ENCODE assay signal across 8 cellular contexts in the genomic region with DNA sequence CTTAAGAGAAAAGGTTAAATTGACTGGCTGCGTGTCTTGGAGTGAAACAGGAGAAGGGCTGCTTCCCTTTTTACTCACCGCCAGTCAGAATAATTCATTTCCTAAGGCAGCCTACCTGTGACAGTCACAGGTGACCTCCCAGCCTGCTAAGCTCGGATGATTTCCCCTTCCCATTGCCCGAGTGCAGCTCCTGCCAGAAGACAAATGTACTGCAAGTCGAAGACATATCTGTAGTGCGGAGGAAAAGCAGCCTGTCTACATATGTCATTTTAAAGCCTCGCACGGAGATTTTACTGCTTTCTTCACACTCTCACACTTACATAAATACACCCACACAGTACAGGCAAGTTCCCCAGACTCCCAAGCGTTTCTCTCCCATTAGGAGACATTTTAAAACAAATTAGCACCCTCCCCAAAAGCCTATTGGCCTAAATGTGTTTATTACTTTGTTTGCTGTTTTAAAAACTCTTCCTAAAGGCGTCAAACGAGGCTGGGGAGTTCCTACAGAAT.
DNase-seq lines count a peak whose midpoint lies in the region; ATAC-seq, FAIRE-seq and TF ChIP-seq lines count a peak whose summit lies in the region.

No MANE protein-coding gene starts in this region.

- no peak for TF ChIP-seq POLR2A in HepG2 (IDR thresholded peaks at IDR 0.05; ENCODE audit: insufficient read depth in 1 of 2, low read depth in 2 of 2, low read length in 2 of 2)

- WGBS in HepG2 (ENCODE audit: low lambda C conversion rate) = 45% methylated on average over 11 of the region's 11 CpGs

- no TSS peak for BruUV-seq in HepG2 (replicated peaks; lab: Mats Ljungman, UMichigan)

- H3K4me1 ChIP-seq in DOHH2 (ENCODE audit: control insufficient read depth, low read length) (peaks cover 26% of the 10 kb centered on the region), HepG2 (ENCODE audit: insufficient read depth, low read length) (no peaks in the 10 kb centered on the region)

- H3K27ac ChIP-seq in DOHH2 (ENCODE audit: low read depth, low read length) (no peak overlapping the region), caudate nucleus (ENCODE audit: low read depth, low read length) (peak overlapping the region; percentile 86), HepG2 (ENCODE audit: extremely low read length, insufficient read depth, low read length) (no peak overlapping the region)

- FAIRE-seq in HepG2 (lab: Jason Lieb, UNC) = no peak

- CTCF ChIA-PET in HepG2 (lab: Yijun Ruan, JAX; ENCODE audit: low intra/inter-chr PET ratio, low total read pairs) = no interaction called here

- intact Hi-C loops in HepG2 (cut with micrococcal nuclease; ENCODE audit: unreplicated experiment) = no loop called here

- H3F3A ChIP-seq in DOHH2 (ENCODE audit: control insufficient read depth, insufficient read depth) = no peaks in the 10 kb centered on the region

- ATAC-seq in GM21447 (IDR thresholded peaks at IDR 0.05; ENCODE audit: unreplicated experiment) (peak; percentile 64), esophagus mucosa (no peak), HepG2 (no peak)
- no peak for ATAC-seq in activated naive CD4-positive, alpha-beta T cell treated with anti-CD3 and anti-CD28 coated beads, Interleukin-2, amount 50 U/mL, for 72 hours

- DNase-seq in HK-2 (ENCODE audit: unreplicated experiment) = peak; percentile 38
- DNase-seq in caudate nucleus (lab: John Stamatoyannopoulos, UW) = peak in 36 of 61 donors; percentile 5 to 66 (median 32)
- DNase-seq in lung microvascular endothelial cell (ENCODE audit: low read depth in 2 of 2) = peak; percentile 14 to 42
- DNase-seq in activated naive CD4-positive, alpha-beta T cell treated with anti-CD3 and anti-CD28 coated beads, Interleukin-2, amount 50 U/mL, for 72 hours (ENCODE audit: low spot score in 2 of 2) = no peak
- DNase-seq in HepG2 (ENCODE audit: low spot score) = no peak

- TF ChIP-seq RAD21 in HepG2 (CRISPR knock-in tag; IDR thresholded peaks at IDR 0.05) = no peak

- H3K36me3 Mint-ChIP-seq in activated naive CD4-positive, alpha-beta T cell treated with anti-CD3 and anti-CD28 coated beads, Interleukin-2, amount 50 U/mL, for 72 hours = no peaks in the 10 kb centered on the region

- H3K27ac Mint-ChIP-seq in activated naive CD4-positive, alpha-beta T cell treated with anti-CD3 and anti-CD28 coated beads, Interleukin-2, amount 50 U/mL, for 72 hours = no peak overlapping the region

- peaks cover 0 to 5% of the 10 kb centered on the region in 2 donors for H3K9me3 Mint-ChIP-seq in activated naive CD4-positive, alpha-beta T cell treated with anti-CD3 and anti-CD28 coated beads, Interleukin-2, amount 50 U/mL, for 72 hours

- H3K27me3 ChIP-seq in DOHH2 (ENCODE audit: control insufficient read depth, low read length) (no peaks in the 10 kb centered on the region), HepG2 (ENCODE audit: control insufficient read depth in 1 of 2, insufficient read depth in 2 of 2, low read length in 2 of 2) (no peaks in the 10 kb centered on the region)

- H3K9me2 ChIP-seq in DOHH2 (replicated peaks; ENCODE audit: control insufficient read depth, low read length) = no peaks in the 10 kb centered on the region

- no peaks in the 10 kb centered on the region for H4K20me1 ChIP-seq in DOHH2 (ENCODE audit: control insufficient read depth, insufficient read depth, low read depth, low read length)
- H4K20me1 ChIP-seq in HepG2 (ENCODE audit: insufficient read depth, low read length) = no peaks in the 10 kb centered on the region

- H3K4me2 ChIP-seq in DOHH2 (ENCODE audit: low read length) (peak overlapping the region; percentile 55), HepG2 (ENCODE audit: low read depth, low read length) (no peak overlapping the region)

- no peak for TF ChIP-seq CTCF in DOHH2 (IDR thresholded peaks at IDR 0.05; ENCODE audit: low read depth, low read length, poor library complexity, severe bottlenecking)
- no peak for TF ChIP-seq CTCF in HepG2 (CRISPR knock-in tag; IDR thresholded peaks at IDR 0.05)

- no peak overlapping the region for H2AFZ ChIP-seq in HepG2 (ENCODE audit: low read length)

- POLR2A ChIA-PET in HepG2 (lab: Yijun Ruan, JAX) = no interaction called here

- no peaks in the 10 kb centered on the region for H3K79me2 ChIP-seq in DOHH2 (ENCODE audit: control insufficient read depth, low read length)
- no peaks in the 10 kb centered on the region for H3K79me2 ChIP-seq in HepG2 (ENCODE audit: insufficient read depth, low read length)

- peak overlapping the region; percentile 9 for H3K4me3 ChIP-seq in DOHH2 (ENCODE audit: low read length)
- H3K4me3 ChIP-seq in HepG2 (replicated peaks in 1 of 3; ENCODE audit: insufficient read depth in 1 of 3, low read depth in 2 of 3, low read length in 3 of 3) = no peak overlapping the region

- H3K9me3 ChIP-seq in DOHH2 (ENCODE audit: control insufficient read depth, insufficient read depth, low read length) (no peaks in the 10 kb centered on the region), HepG2 (ENCODE audit: low read length) (no peaks in the 10 kb centered on the region)

- no peak overlapping the region for H3K9ac ChIP-seq in HepG2 (ENCODE audit: insufficient read depth, low read depth, low read length)

- H3K36me3 ChIP-seq in DOHH2 (ENCODE audit: control insufficient read depth, low read length) (no peaks in the 10 kb centered on the region), HepG2 (replicated peaks in 1 of 2; ENCODE audit: control insufficient read depth in 1 of 2, insufficient read depth in 2 of 2, low read length in 2 of 2) (no peaks in the 10 kb centered on the region)

- in situ Hi-C loops in HepG2 (cut with HindIII; ENCODE audit: extremely low pct_ligation_motif_present, low pct_unique_long_range_greater_than_20kb) = no loop called here

- TF ChIP-seq EP300 in HepG2 (IDR thresholded peaks at IDR 0.05; ENCODE audit: low read depth in 2 of 2, low read length in 2 of 2) (no peak), HepG2 (CRISPR knock-in tag; IDR thresholded peaks at IDR 0.05; ENCODE audit: borderline replicate concordance) (no peak)

TF ChIP-seq in HepG2, 621 proteins besides CTCF, POLR2A, EP300 and RAD21:
- no peak for TF ChIP-seq HNRNPUL1 (IDR thresholded peaks at IDR 0.05; ENCODE audit: low read depth, low read length)
- no peak for TF ChIP-seq ZNF337 (CRISPR knock-in tag; IDR thresholded peaks at IDR 0.05; ENCODE audit: borderline replicate concordance, low read depth)
- no peak for TF ChIP-seq MEIS1 (CRISPR knock-in tag; IDR thresholded peaks at IDR 0.05; ENCODE audit: borderline replicate concordance)
- no peak for TF ChIP-seq SNAPC2 (CRISPR knock-in tag; IDR thresholded peaks at IDR 0.05)

Comparison
In these comparisons a context has a peak if more than half of its experiments do, and no peak if none do; other contexts are left out.
1. DNase-seq: peak in HK-2 (single experiment), caudate nucleus (36 of 61) and lung microvascular endothelial cell (2 of 2); none in activated naive CD4-positive, alpha-beta T cell treated with anti-CD3 and anti-CD28 coated beads, Interleukin-2, amount 50 U/mL, for 72 hours (0 of 2) and HepG2 (single experiment).